ENCODE assay signal across 25 cellular contexts in genomic region chr1:42860339-42861013, GRCh38. TPM values are rescaled to one million over a fixed set of nuclear protein-coding genes. Genes with fewer than 3 reads are reported as not detected.
A peak's percentile ranks its signal among the peaks of the same experiment; 100 is the strongest.
DNase-seq lines count a peak whose midpoint lies in the region; ATAC-seq and TF ChIP-seq lines count a peak whose summit lies in the region.
"Had no signal": no experiment of that assay in that cellular context is flagged by ENCODE, and none has a peak within 500 bp of the region (broad histone marks: within the 10 kb centered on the region; RNA-seq: fewer than 3 reads in every experiment).

No MANE protein-coding gene starts in this region.

- H3K4me2 ChIP-seq in DND-41 (ENCODE audit: insufficient read depth, low read length), result no peak overlapping the region

- H3K9me3 Mint-ChIP-seq in HFFc6 (peaks cover 46% of the 10 kb centered on the region), neural crest cell (peaks cover 48% of the 10 kb centered on the region)
- H3K9me3 Mint-ChIP-seq in activated T-cell treated with anti-CD3 and anti-CD28 coated beads, Interleukin-2, amount 50 U/mL, for 72 hours, result peaks cover 4 to 7% of the 10 kb centered on the region in 2 donors

- TF ChIP-seq CTCF in DND-41 (IDR thresholded peaks at IDR 0.05; ENCODE audit: borderline replicate concordance, extremely low read depth, low read length, poor library complexity, severe bottlenecking) (peak; percentile 14), HFFc6 (IDR thresholded peaks at IDR 0.05) (peak; percentile 42), brain microvascular endothelial cell (IDR thresholded peaks at IDR 0.05; ENCODE audit: low read depth, low read length, missing control alignments) (peak; percentile 28), neural crest cell (conservative IDR thresholded peaks at IDR 0.05) (peak; percentile 37), WERI-Rb-1 (IDR thresholded peaks at IDR 0.05; ENCODE audit: low read depth, low read length) (no peak)

- H3K36me3 ChIP-seq in DND-41 (ENCODE audit: insufficient read depth, low read length) (no peaks in the 10 kb centered on the region), brain microvascular endothelial cell (replicated peaks) (no peaks in the 10 kb centered on the region), WERI-Rb-1 (no peaks in the 10 kb centered on the region)
- H3K36me3 ChIP-seq: HAP-1, lower lobe of right lung, pancreas, spleen, transverse colon had no signal

- H3K27ac ChIP-seq in DND-41 (ENCODE audit: low read length) (no peak overlapping the region), brain microvascular endothelial cell (no peak overlapping the region), WERI-Rb-1 (no peak overlapping the region)
- H3K27ac ChIP-seq: epithelial cell of prostate, lower lobe of right lung, pancreas, spleen, transverse colon had no signal

- H3K27me3 ChIP-seq in DND-41 (ENCODE audit: insufficient read depth, low read length, poor library complexity) (no peaks in the 10 kb centered on the region), brain microvascular endothelial cell (replicated peaks) (no peaks in the 10 kb centered on the region), WERI-Rb-1 (ENCODE audit: insufficient read depth, low read depth, severe bottlenecking) (no peaks in the 10 kb centered on the region)
- H3K27me3 ChIP-seq: pancreas had no signal

- DNase-seq in DND-41 (no peak), HFFc6 (no peak), brain microvascular endothelial cell (no peak), neural crest cell (ENCODE audit: low read depth, low spot score) (no peak), NCI-H2227 treated with DMSO at 0.1 percent for 48 hours (lab: John Stamatoyannopoulos, UW) (no peak), WERI-Rb-1 (no peak)
- DNase-seq in activated T-cell treated with anti-CD3 and anti-CD28 coated beads, Interleukin-2, amount 50 U/mL, for 72 hours, result no peak
- DNase-seq: activated CD4-positive, alpha-beta T cell treated with anti-CD3 and anti-CD28 coated beads, Interleukin-2, amount 10 ng/mL, durations not matched to agents 24 days and 14 days; activated naive CD4-positive, alpha-beta T cell; activated T-cell treated with anti-CD3 and anti-CD28 coated beads, Interleukin-2, amount 50 U/mL, for 4 hours; head of caudate nucleus; lower lobe of right lung; NCI-H1092; NCI-H1694 treated with DMSO at 0.1 percent for 48 hours; NCI-H2171; NCI-H524; pancreas; right cardiac atrium; Right ventricle myocardium superior; spleen; transverse colon had no signal

- H3K27me3 Mint-ChIP-seq in HFFc6 (ENCODE audit: insufficient read depth), result peaks cover 30% of the 10 kb centered on the region
- peaks cover 15% of the 10 kb centered on the region for H3K27me3 Mint-ChIP-seq in neural crest cell (ENCODE audit: low read depth)
- H3K27me3 Mint-ChIP-seq in activated T-cell treated with anti-CD3 and anti-CD28 coated beads, Interleukin-2, amount 50 U/mL, for 72 hours (ENCODE audit: low read depth), result peaks cover 20% of the 10 kb centered on the region

- no peak overlapping the region for H3K27ac Mint-ChIP-seq in HFFc6
- H3K27ac Mint-ChIP-seq in neural crest cell (ENCODE audit: unreplicated experiment), result no peak overlapping the region
- no peak overlapping the region for H3K27ac Mint-ChIP-seq in activated T-cell treated with anti-CD3 and anti-CD28 coated beads, Interleukin-2, amount 50 U/mL, for 72 hours
- H3K27ac Mint-ChIP-seq: activated CD4-positive, alpha-beta T cell treated with anti-CD3 and anti-CD28 coated beads, Interleukin-2, amount 10 ng/mL, durations not matched to agents 24 days and 14 days; nephron had no signal

- in situ Hi-C loops in brain microvascular endothelial cell (cut with HindIII; ENCODE audit: low pct_ligation_motif_present, low sequenced_read_pairs), result no loop called here

- H3K4me3 ChIP-seq in DND-41 (ENCODE audit: low read depth in 1 of 2, low read length in 2 of 2), result no peak overlapping the region
- H3K4me3 ChIP-seq in brain microvascular endothelial cell (ENCODE audit: low read depth, low read length), result no peak overlapping the region
- H3K4me3 ChIP-seq in WERI-Rb-1 (ENCODE audit: low read depth, low read length), result no peak overlapping the region
- H3K4me3 ChIP-seq: HAP-1, lower lobe of right lung, pancreas, spleen, transverse colon had no signal

- no peaks in the 10 kb centered on the region for H4K20me1 ChIP-seq in DND-41 (ENCODE audit: insufficient read depth, low read length)

- H3K4me1 Mint-ChIP-seq in HFFc6 (ENCODE audit: low read depth) (no peaks in the 10 kb centered on the region), neural crest cell (no peaks in the 10 kb centered on the region)
- H3K4me1 Mint-ChIP-seq in activated T-cell treated with anti-CD3 and anti-CD28 coated beads, Interleukin-2, amount 50 U/mL, for 72 hours (ENCODE audit: low read depth), result no peaks in the 10 kb centered on the region
- H3K4me1 Mint-ChIP-seq: activated CD4-positive, alpha-beta T cell treated with anti-CD3 and anti-CD28 coated beads, Interleukin-2, amount 10 ng/mL, durations not matched to agents 24 days and 14 days; nephron had no signal

- H3K4me1 ChIP-seq in DND-41 (ENCODE audit: insufficient read depth, low read length), result no peaks in the 10 kb centered on the region
- H3K4me1 ChIP-seq: HAP-1, lower lobe of right lung, pancreas, spleen, transverse colon had no signal

- H3K79me2 ChIP-seq in DND-41 (ENCODE audit: insufficient read depth, low read length), result no peaks in the 10 kb centered on the region

- H3K36me3 Mint-ChIP-seq in HFFc6 (ENCODE audit: low read depth), result peaks cover 39% of the 10 kb centered on the region
- peaks cover 50% of the 10 kb centered on the region for H3K36me3 Mint-ChIP-seq in neural crest cell (ENCODE audit: low read depth)
- H3K36me3 Mint-ChIP-seq in activated T-cell treated with anti-CD3 and anti-CD28 coated beads, Interleukin-2, amount 50 U/mL, for 72 hours (ENCODE audit: insufficient read depth in 2 of 2), result peaks cover 1 to 8% of the 10 kb centered on the region in 2 donors

- no peaks in the 10 kb centered on the region for H3K9me3 ChIP-seq in DND-41 (ENCODE audit: insufficient read depth, low read length, severe bottlenecking)
- H3K9me3 ChIP-seq in WERI-Rb-1 (ENCODE audit: severe bottlenecking), result peaks cover 30% of the 10 kb centered on the region
- H3K9me3 ChIP-seq: HAP-1, lower lobe of right lung, pancreas, transverse colon had no signal

- ATAC-seq in DND-41 (ENCODE audit: insufficient read depth, low read depth), result no peak
- no peak for ATAC-seq in activated T-cell treated with anti-CD3 and anti-CD28 coated beads, Interleukin-2, amount 50 U/mL, for 72 hours (replicated peaks in 1 of 2)
- ATAC-seq in GM18867 (IDR thresholded peaks at IDR 0.05; ENCODE audit: unreplicated experiment), result no peak
- ATAC-seq: activated T-cell treated with anti-CD3 and anti-CD28 coated beads, Interleukin-2, amount 50 U/mL, for 4 hours; lower lobe of right lung; pancreas; right cardiac atrium had no signal

- H3K9ac ChIP-seq in DND-41 (ENCODE audit: low read depth, low read length), result no peak overlapping the region

- no peak overlapping the region for H3K4me3 Mint-ChIP-seq in HFFc6
- H3K4me3 Mint-ChIP-seq in neural crest cell, result no peak overlapping the region
- H3K4me3 Mint-ChIP-seq in activated T-cell treated with anti-CD3 and anti-CD28 coated beads, Interleukin-2, amount 50 U/mL, for 72 hours, result no peak overlapping the region
- H3K4me3 Mint-ChIP-seq: activated CD4-positive, alpha-beta T cell treated with anti-CD3 and anti-CD28 coated beads, Interleukin-2, amount 10 ng/mL, durations not matched to agents 24 days and 14 days; activated T-cell treated with anti-CD3 and anti-CD28 coated beads, Interleukin-2, amount 50 U/mL, for 4 hours; nephron had no signal

- H2AFZ ChIP-seq in DND-41 (ENCODE audit: low read depth, low read length), result no peak overlapping the region

RNA-seq across cellular contexts. Expression of gene ZNF691, which starts 14.1 kb away (rescaled TPM):
- total RNA-seq in HFFc6 (2021; fragmentation: NEBNext Ultra II Directional; extraction: Animal tissue kit (Norgen Biotek cat#: 25700)), result 1 to 10 TPM; 4.3 to 5.8 (median 5.4) TPM
- 19.1 TPM in 2 replicates for total RNA-seq in neural crest cell
- 10 to 100 TPM in 1 of 2 donors, 1 to 10 TPM in 1; 9.8 to 11.1 TPM for total RNA-seq in activated T-cell treated with anti-CD3 and anti-CD28 coated beads, Interleukin-2, amount 50 U/mL, for 72 hours

RNA-seq across cellular contexts. Expression of gene SVBP, which starts 43.3 kb away (rescaled TPM):
- total RNA-seq in HFFc6 (2021; fragmentation: NEBNext Ultra II Directional; extraction: Animal tissue kit (Norgen Biotek cat#: 25700)), result 10 to 100 TPM in 5 of 6 experiments, 1 to 10 TPM in 1; 9.6 to 17.8 (median 14.7) TPM
- 46.5 and 47.9 TPM in 2 replicates for total RNA-seq in neural crest cell
- 10 to 100 TPM; 19.4 to 20.0 TPM for total RNA-seq in activated T-cell treated with anti-CD3 and anti-CD28 coated beads, Interleukin-2, amount 50 U/mL, for 72 hours

RNA-seq across cellular contexts. Expression of gene ERMAP, which starts 43.6 kb away (rescaled TPM):
- 10 to 100 TPM in 3 of 6 experiments, 1 to 10 TPM in 3; 8.9 to 12.3 (median 10.4) TPM for total RNA-seq in HFFc6 (2021; fragmentation: NEBNext Ultra II Directional; extraction: Animal tissue kit (Norgen Biotek cat#: 25700))
- total RNA-seq in neural crest cell, result 7.1 and 8.8 TPM in 2 replicates
- 10 to 100 TPM in 1 of 2 donors, 1 to 10 TPM in 1; 8.4 to 10.0 TPM for total RNA-seq in activated T-cell treated with anti-CD3 and anti-CD28 coated beads, Interleukin-2, amount 50 U/mL, for 72 hours
